In the genomic region with DNA sequence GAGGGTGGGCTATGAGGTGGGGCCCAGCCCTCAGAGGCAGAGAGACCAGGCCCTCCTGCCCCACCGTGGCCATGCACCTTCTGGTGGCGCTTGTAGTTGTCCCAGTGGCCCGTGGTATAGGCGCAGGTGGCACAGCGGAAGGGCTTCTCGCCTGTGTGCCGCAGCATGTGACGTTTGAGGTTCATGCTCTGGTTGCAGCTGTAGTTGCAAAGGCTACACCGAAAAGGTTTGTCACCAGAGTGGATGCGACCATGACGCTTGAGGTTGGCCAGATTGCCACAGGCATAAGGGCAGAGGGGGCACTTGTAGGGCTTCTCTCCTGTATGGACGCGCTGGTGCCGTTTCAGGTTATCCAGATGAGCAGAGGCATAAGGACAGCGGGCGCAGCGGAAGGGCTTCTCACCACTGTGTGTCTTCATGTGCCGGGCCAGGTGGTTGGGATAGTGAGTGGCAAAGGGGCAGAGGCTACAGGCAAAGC, we compare ENCODE assay signal across 15 cellular contexts. TPM values are rescaled to one million over a fixed set of nuclear protein-coding genes. Genes with fewer than 3 reads are reported as not detected.
DNase-seq lines count a peak whose midpoint lies in the region; ATAC-seq and TF ChIP-seq lines count a peak whose summit lies in the region.
"Had no signal": no experiment of that assay in that cellular context is flagged by ENCODE, and none has a peak within 500 bp of the region (broad histone marks: within the 10 kb centered on the region; RNA-seq: fewer than 3 reads in every experiment).

No MANE protein-coding gene starts in this region.

- H3K4me1 Mint-ChIP-seq in activated T-cell treated with anti-CD3 and anti-CD28 coated beads, Interleukin-2, amount 50 U/mL, for 24 hours (ENCODE audit: low read depth): peaks cover 52% of the 10 kb centered on the region
- H3K4me1 Mint-ChIP-seq in activated T-helper 2 cell treated with anti-CD3 and anti-CD28 coated beads, Interferon-gamma antibody, Interleukin-2, Interleukin-4, amounts not matched to agents 10 μg/mL and 5 μg/mL and 100 μg/mL, durations not matched to agents 14 hours and 24 hours and 36 hours (ENCODE audit: low read depth): peaks cover 21% of the 10 kb centered on the region
- H3K4me1 Mint-ChIP-seq in progenitor cell of endocrine pancreas (ENCODE audit: low read depth): peaks cover 20% of the 10 kb centered on the region

- H3K27ac Mint-ChIP-seq in activated T-cell treated with anti-CD3 and anti-CD28 coated beads, Interleukin-2, amount 50 U/mL, for 24 hours: peak overlapping the region; percentile 83
- no peak overlapping the region for H3K27ac Mint-ChIP-seq in activated T-helper 2 cell treated with anti-CD3 and anti-CD28 coated beads, Interferon-gamma antibody, Interleukin-2, Interleukin-4, amounts not matched to agents 10 μg/mL and 5 μg/mL and 100 μg/mL, durations not matched to agents 14 hours and 24 hours and 36 hours
- peak overlapping the region; percentile 86 for H3K27ac Mint-ChIP-seq in progenitor cell of endocrine pancreas

- DNase-seq in activated T-cell treated with anti-CD3 and anti-CD28 coated beads, Interleukin-2, amount 50 U/mL, for 24 hours: no peak
- no peak for DNase-seq in activated T-cell treated with anti-CD3 and anti-CD28 coated beads, Interleukin-2, amount 50 U/mL, for 1 hour
- DNase-seq in activated T-helper 2 cell treated with anti-CD3 and anti-CD28 coated beads, Interferon-gamma antibody, Interleukin-2, Interleukin-4, amounts not matched to agents 10 μg/mL and 5 μg/mL and 100 μg/mL, durations not matched to agents 14 hours and 24 hours and 36 hours (ENCODE audit: low spot score): no peak
- no peak for DNase-seq in progenitor cell of endocrine pancreas (ENCODE audit: low spot score, unreplicated experiment)
- no peak for DNase-seq in ecto neural progenitor cell (ENCODE audit: low spot score)
- DNase-seq in COR-L47 (lab: John Stamatoyannopoulos, UW): no peak
- DNase-seq: effector memory CD8-positive, alpha-beta T cell; lower lobe of right lung; naive thymus-derived CD8-positive, alpha-beta T cell; NCI-H2227 treated with DMSO at 0.1 percent for 48 hours; SJCRH30; stimulated activated CD4-positive, alpha-beta T cell treated with anti-CD3 and anti-CD28 coated beads, Interleukin-1b, Interleukin-23, amount 100 ng/mL, for 48 hours; tibial artery had no signal

- H3K27me3 Mint-ChIP-seq in activated T-cell treated with anti-CD3 and anti-CD28 coated beads, Interleukin-2, amount 50 U/mL, for 24 hours: no peaks in the 10 kb centered on the region
- H3K27me3 Mint-ChIP-seq in activated T-helper 2 cell treated with anti-CD3 and anti-CD28 coated beads, Interferon-gamma antibody, Interleukin-2, Interleukin-4, amounts not matched to agents 10 μg/mL and 5 μg/mL and 100 μg/mL, durations not matched to agents 14 hours and 24 hours and 36 hours (ENCODE audit: low read depth): no peaks in the 10 kb centered on the region
- no peaks in the 10 kb centered on the region for H3K27me3 Mint-ChIP-seq in progenitor cell of endocrine pancreas
- H3K27me3 Mint-ChIP-seq: effector memory CD8-positive, alpha-beta T cell; naive thymus-derived CD8-positive, alpha-beta T cell had no signal

- H3K36me3 Mint-ChIP-seq in activated T-cell treated with anti-CD3 and anti-CD28 coated beads, Interleukin-2, amount 50 U/mL, for 24 hours (ENCODE audit: low read depth): peaks cover 97% of the 10 kb centered on the region
- peaks cover 91% of the 10 kb centered on the region for H3K36me3 Mint-ChIP-seq in activated T-helper 2 cell treated with anti-CD3 and anti-CD28 coated beads, Interferon-gamma antibody, Interleukin-2, Interleukin-4, amounts not matched to agents 10 μg/mL and 5 μg/mL and 100 μg/mL, durations not matched to agents 14 hours and 24 hours and 36 hours (ENCODE audit: low read depth)
- peaks cover 21% of the 10 kb centered on the region for H3K36me3 Mint-ChIP-seq in progenitor cell of endocrine pancreas (ENCODE audit: insufficient read depth)

- intact Hi-C loops in activated T-helper 2 cell treated with anti-CD3 and anti-CD28 coated beads, Interferon-gamma antibody, Interleukin-2, Interleukin-4, amounts not matched to agents 10 μg/mL and 5 μg/mL and 100 μg/mL, durations not matched to agents 14 hours and 24 hours and 36 hours (cut with micrococcal nuclease): no loop called here

- no peaks in the 10 kb centered on the region for H3K9me3 Mint-ChIP-seq in activated T-cell treated with anti-CD3 and anti-CD28 coated beads, Interleukin-2, amount 50 U/mL, for 24 hours
- H3K9me3 Mint-ChIP-seq in activated T-helper 2 cell treated with anti-CD3 and anti-CD28 coated beads, Interferon-gamma antibody, Interleukin-2, Interleukin-4, amounts not matched to agents 10 μg/mL and 5 μg/mL and 100 μg/mL, durations not matched to agents 14 hours and 24 hours and 36 hours: no peaks in the 10 kb centered on the region
- H3K9me3 Mint-ChIP-seq in progenitor cell of endocrine pancreas (ENCODE audit: low read depth): no peaks in the 10 kb centered on the region
- H3K9me3 Mint-ChIP-seq: effector memory CD8-positive, alpha-beta T cell; naive thymus-derived CD8-positive, alpha-beta T cell had no signal

- no peak for TF ChIP-seq CTCF in progenitor cell of endocrine pancreas (IDR thresholded peaks at IDR 0.05; ENCODE audit: unreplicated experiment)

- ATAC-seq in GM18505 (IDR thresholded peaks at IDR 0.05; ENCODE audit: unreplicated experiment) (no peak), GM21576 (IDR thresholded peaks at IDR 0.05; ENCODE audit: unreplicated experiment) (no peak)
- ATAC-seq: effector memory CD8-positive, alpha-beta T cell; lower lobe of right lung; naive thymus-derived CD8-positive, alpha-beta T cell had no signal

- H3K4me3 Mint-ChIP-seq in activated T-cell treated with anti-CD3 and anti-CD28 coated beads, Interleukin-2, amount 50 U/mL, for 24 hours: no peak overlapping the region
- peak overlapping the region; percentile 33 for H3K4me3 Mint-ChIP-seq in activated T-helper 2 cell treated with anti-CD3 and anti-CD28 coated beads, Interferon-gamma antibody, Interleukin-2, Interleukin-4, amounts not matched to agents 10 μg/mL and 5 μg/mL and 100 μg/mL, durations not matched to agents 14 hours and 24 hours and 36 hours (ENCODE audit: low read depth)
- H3K4me3 Mint-ChIP-seq in progenitor cell of endocrine pancreas (ENCODE audit: low read depth): no peak overlapping the region
- H3K4me3 Mint-ChIP-seq: effector memory CD8-positive, alpha-beta T cell had no signal

- TF ChIP-seq POLR2A in GM18505 (IDR thresholded peaks at IDR 0.05; ENCODE audit: borderline replicate concordance, extremely low read depth, insufficient read depth, insufficient read length): peak; percentile 9

RNA-seq across cellular contexts. Expression of a gene that starts 2.9 kb away (rescaled TPM):
- 11.7 and 12.8 TPM in 2 replicates for total RNA-seq in activated T-helper 2 cell treated with anti-CD3 and anti-CD28 coated beads, Interferon-gamma antibody, Interleukin-2, Interleukin-4, amounts not matched to agents 10 μg/mL and 5 μg/mL and 100 μg/mL, durations not matched to agents 14 hours and 24 hours and 36 hours
- total RNA-seq in progenitor cell of endocrine pancreas: 34.4 and 35.0 TPM in 2 replicates

RNA-seq across cellular contexts. Expression of a gene that starts 7.2 kb away (rescaled TPM):
- total RNA-seq in activated T-helper 2 cell treated with anti-CD3 and anti-CD28 coated beads, Interferon-gamma antibody, Interleukin-2, Interleukin-4, amounts not matched to agents 10 μg/mL and 5 μg/mL and 100 μg/mL, durations not matched to agents 14 hours and 24 hours and 36 hours: 117 and 120 TPM in 2 replicates
- total RNA-seq in progenitor cell of endocrine pancreas: 81.2 and 89.3 TPM in 2 replicates

RNA-seq across cellular contexts. Expression of a gene that starts 7.5 kb away (rescaled TPM):
- total RNA-seq in activated T-helper 2 cell treated with anti-CD3 and anti-CD28 coated beads, Interferon-gamma antibody, Interleukin-2, Interleukin-4, amounts not matched to agents 10 μg/mL and 5 μg/mL and 100 μg/mL, durations not matched to agents 14 hours and 24 hours and 36 hours: 43.4 and 44.8 TPM in 2 replicates
- total RNA-seq in progenitor cell of endocrine pancreas: 49.6 and 56.7 TPM in 2 replicates

RNA-seq across cellular contexts. Expression of a gene that starts 21.1 kb away (rescaled TPM):
- 65.8 and 66.9 TPM in 2 replicates for total RNA-seq in activated T-helper 2 cell treated with anti-CD3 and anti-CD28 coated beads, Interferon-gamma antibody, Interleukin-2, Interleukin-4, amounts not matched to agents 10 μg/mL and 5 μg/mL and 100 μg/mL, durations not matched to agents 14 hours and 24 hours and 36 hours
- 98.0 and 106 TPM in 2 replicates for total RNA-seq in progenitor cell of endocrine pancreas

RNA-seq across cellular contexts. Expression of a gene that starts 31.7 kb away (rescaled TPM):
- total RNA-seq in activated T-helper 2 cell treated with anti-CD3 and anti-CD28 coated beads, Interferon-gamma antibody, Interleukin-2, Interleukin-4, amounts not matched to agents 10 μg/mL and 5 μg/mL and 100 μg/mL, durations not matched to agents 14 hours and 24 hours and 36 hours: 159 and 163 TPM in 2 replicates
- 101 and 105 TPM in 2 replicates for total RNA-seq in progenitor cell of endocrine pancreas
